8 cellular contexts compared by ENCODE assay signal in genomic region chr3:38117748-38118420, GRCh38. TPM values are rescaled to one million over a fixed set of nuclear protein-coding genes. Genes with fewer than 3 reads are reported as not detected.
DNase-seq lines count a peak whose midpoint lies in the region; ATAC-seq and TF ChIP-seq lines count a peak whose summit lies in the region.

No MANE protein-coding gene starts in this region.

- intact Hi-C loops in HCT116 (cut with micrococcal nuclease): loop anchor here (1.0 to 10.0 kb wide), 6 partner anchors 129 to 724 kb away; partner anchors contain the start of gene XYLB

- H3K4me3 Mint-ChIP-seq in stimulated activated memory B cell treated with anti-CD40 and anti-IgM and Interleukin-4, amounts not matched to agents 10 μg/mL and 1 μg/mL and 100 μg/mL, for 72 hours: no peak overlapping the region

- no peak overlapping the region for H3K4me3 ChIP-seq in HCT116 (replicated peaks in 1 of 2; ENCODE audit: low read depth in 1 of 2, low read length in 2 of 2)
- H3K4me3 ChIP-seq in effector memory CD4-positive, alpha-beta T cell (ENCODE audit: insufficient read depth, low read depth, low read length, poor library complexity, severe bottlenecking): no peak overlapping the region

- no peaks in the 10 kb centered on the region for H3K9me2 ChIP-seq in HCT116 (ENCODE audit: insufficient read depth)

- BruUV-seq in HCT116 (replicated peaks; lab: Mats Ljungman, UMichigan): no TSS peak

- no peaks in the 10 kb centered on the region for H3K9me3 ChIP-seq in HCT116 (ENCODE audit: control insufficient read depth in 1 of 2, insufficient read depth in 1 of 2, low read depth in 1 of 2, low read length in 2 of 2)
- H3K9me3 ChIP-seq in effector memory CD4-positive, alpha-beta T cell (ENCODE audit: control insufficient read depth, low read length): no peaks in the 10 kb centered on the region

- TF ChIP-seq CTCF in HCT116 (IDR thresholded peaks at IDR 0.05 in 2 of 3, conservative IDR thresholded peaks at IDR 0.05 in 1 of 3; ENCODE audit: borderline replicate concordance in 1 of 3, insufficient read depth in 1 of 3, low read depth in 2 of 3, low read length in 2 of 3): peak; percentile 86 to 88 (median 86)

- no peaks in the 10 kb centered on the region for H3K79me2 ChIP-seq in HCT116 (ENCODE audit: insufficient read depth, low read length)

- H3K36me3 Mint-ChIP-seq in stimulated activated memory B cell treated with anti-CD40 and anti-IgM and Interleukin-4, amounts not matched to agents 10 μg/mL and 1 μg/mL and 100 μg/mL, for 72 hours: peaks cover 39% of the 10 kb centered on the region

- POLR2A ChIA-PET in HCT116 (lab: Charles Lee): interaction anchor here (0.7 kb wide), 1 partner anchor 116 kb away, joined by 4 read pairs; no protein-coding TSS in a partner anchor

- H3K36me3 ChIP-seq in HCT116 (ENCODE audit: control insufficient read depth in 1 of 2, insufficient read depth in 2 of 2, low read length in 2 of 2): peaks cover 0 to 4% of the 10 kb centered on the region in 2 experiments; a peak in 2 of 4 replicates
- peaks cover 24% of the 10 kb centered on the region for H3K36me3 ChIP-seq in effector memory CD4-positive, alpha-beta T cell (ENCODE audit: control insufficient read depth, insufficient read depth, low read length)

- H3K27ac Mint-ChIP-seq in stimulated activated memory B cell treated with anti-CD40 and anti-IgM and Interleukin-4, amounts not matched to agents 10 μg/mL and 1 μg/mL and 100 μg/mL, for 72 hours: no peak overlapping the region

- no peak overlapping the region for H3K27ac ChIP-seq in HCT116 (ENCODE audit: low read depth, low read length)
- no peak overlapping the region for H3K27ac ChIP-seq in effector memory CD4-positive, alpha-beta T cell (ENCODE audit: insufficient read depth, low read length, poor library complexity, severe bottlenecking)

- H3K27me3 Mint-ChIP-seq in stimulated activated memory B cell treated with anti-CD40 and anti-IgM and Interleukin-4, amounts not matched to agents 10 μg/mL and 1 μg/mL and 100 μg/mL, for 72 hours: peaks cover 15% of the 10 kb centered on the region

- TF ChIP-seq RAD21 in HCT116 (IDR thresholded peaks at IDR 0.05; ENCODE audit: low read depth): peak; percentile 94

- peak; percentile 89 for ATAC-seq in HCT116
- ATAC-seq in stimulated activated memory B cell treated with anti-CD40 and anti-IgM and Interleukin-4, amounts not matched to agents 10 μg/mL and 1 μg/mL and 100 μg/mL, for 72 hours: peak; percentile 72

- no peak overlapping the region for H2AFZ ChIP-seq in HCT116 (ENCODE audit: low read depth, low read length, poor library complexity, severe bottlenecking)

- peaks cover 5 to 11% of the 10 kb centered on the region in 2 experiments; a peak in 3 of 4 replicates for H3K4me1 ChIP-seq in HCT116 (ENCODE audit: control insufficient read depth in 1 of 2, insufficient read depth in 2 of 2, low read length in 2 of 2)
- no peaks in the 10 kb centered on the region for H3K4me1 ChIP-seq in effector memory CD4-positive, alpha-beta T cell (ENCODE audit: control insufficient read depth, insufficient read depth, low read length, poor library complexity, severe bottlenecking)

- no peak for TF ChIP-seq POLR2A in HCT116 (IDR thresholded peaks at IDR 0.05; ENCODE audit: borderline replicate concordance, extremely low read depth, insufficient read depth, insufficient read length)

- no peak overlapping the region for H3K9ac ChIP-seq in HCT116 (ENCODE audit: low read length)

- H3K4me1 Mint-ChIP-seq in stimulated activated memory B cell treated with anti-CD40 and anti-IgM and Interleukin-4, amounts not matched to agents 10 μg/mL and 1 μg/mL and 100 μg/mL, for 72 hours: peaks cover 18% of the 10 kb centered on the region

- no peaks in the 10 kb centered on the region for H3K27me3 ChIP-seq in HCT116 (ENCODE audit: insufficient read depth, low read length)
- H3K27me3 ChIP-seq in effector memory CD4-positive, alpha-beta T cell (replicated peaks; ENCODE audit: control insufficient read depth, insufficient read depth, low read length, poor library complexity, severe bottlenecking): no peaks in the 10 kb centered on the region

- H3K9me3 Mint-ChIP-seq in stimulated activated memory B cell treated with anti-CD40 and anti-IgM and Interleukin-4, amounts not matched to agents 10 μg/mL and 1 μg/mL and 100 μg/mL, for 72 hours: no peaks in the 10 kb centered on the region

- H4K20me1 ChIP-seq in HCT116 (ENCODE audit: insufficient read depth): no peaks in the 10 kb centered on the region

- CTCF ChIA-PET in HCT116 (lab: Charles Lee): interaction anchor here (0.6 to 2.5 kb wide), 7 partner anchors 9 to 529 kb away, joined by 3 to 7 read pairs (median 5); partner anchors contain the start of genes ACAA1 and SLC22A14

- DNase-seq in NCI-H2107 treated with DMSO at 0.1 percent for 48 hours (lab: John Stamatoyannopoulos, UW; ENCODE audit: unreplicated experiment): peak; percentile 15
- DNase-seq in NCI-H2107 (lab: John Stamatoyannopoulos, UW): no peak
- peak; percentile 40 for DNase-seq in HCT116 (ENCODE audit: low read depth, low spot score)
- DNase-seq in NCI-H1092 (lab: John Stamatoyannopoulos, UW): peak; percentile 6
- DNase-seq in activated CD4-positive, alpha-beta T cell treated with anti-CD3 and anti-CD28 coated beads, Interleukin-2, amount 50 U/mL, for 4 hours: peak; percentile 64 to 69
- DNase-seq in effector memory CD4-positive, alpha-beta T cell: peak; percentile 40 to 46 (median 44)
- DNase-seq in mucosa of gallbladder (ENCODE audit: low spot score): peak; percentile 66

- RAD21 ChIA-PET in HCT116 (lab: Charles Lee; ENCODE audit: low non-redundant PET in 1 of 2, low total read pairs in 2 of 2, uncharacterized antibody in 2 of 2, unreplicated experiment in 2 of 2): no interaction called here

- H3K4me2 ChIP-seq in HCT116 (ENCODE audit: low read length): no peak overlapping the region

TF ChIP-seq in HCT116, 20 proteins besides CTCF, POLR2A, EP300 and RAD21:
- TF ChIP-seq ZBTB33 (IDR thresholded peaks at IDR 0.05; ENCODE audit: extremely low read depth, insufficient replicate concordance, low read length): no peak
- TF ChIP-seq, protein P1, sequence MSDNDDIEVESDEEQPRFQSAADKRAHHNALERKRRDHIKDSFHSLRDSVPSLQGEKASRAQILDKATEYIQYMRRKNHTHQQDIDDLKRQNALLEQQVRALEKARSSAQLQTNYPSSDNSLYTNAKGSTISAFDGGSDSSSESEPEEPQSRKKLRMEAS (IDR thresholded peaks at IDR 0.05): peak; percentile 53
- no peak for TF ChIP-seq SRF (IDR thresholded peaks at IDR 0.05; ENCODE audit: low read depth)
- peak; percentile 35; the same call in 1 of the 2 replicates for TF ChIP-seq POLR2AphosphoS5 (IDR thresholded peaks at IDR 0.05; ENCODE audit: low read depth, low read length)
- TF ChIP-seq CBX3 (IDR thresholded peaks at IDR 0.05; ENCODE audit: low read depth): no peak

RNA-seq across cellular contexts. Expression of gene ACAA1, which starts 19.0 kb away (rescaled TPM):
- 49.0 TPM for total RNA-seq in HCT116 (2021; ENCODE audit: unreplicated experiment)
- 44.2 and 46.8 TPM in 2 replicates for polyA plus RNA-seq in HCT116 (2012)
- 135 TPM for total RNA-seq in mucosa of gallbladder

RNA-seq across cellular contexts. Expression of gene MYD88, which starts 20.6 kb away (rescaled TPM):
- total RNA-seq in HCT116 (2021; ENCODE audit: unreplicated experiment): 14.8 TPM
- polyA plus RNA-seq in HCT116 (2012): 14.3 and 14.4 TPM in 2 replicates
- 35.2 TPM for total RNA-seq in mucosa of gallbladder

RNA-seq across cellular contexts. Expression of gene OXSR1, which starts 47.5 kb away (rescaled TPM):
- 35.1 TPM for total RNA-seq in HCT116 (2021; ENCODE audit: unreplicated experiment)
- 16.8 and 18.9 TPM in 2 replicates for polyA plus RNA-seq in HCT116 (2012)
- 36.7 TPM for total RNA-seq in mucosa of gallbladder
